Comparison of ENCODE assay signal across 6 cellular contexts in genomic region chr19:4680021-4680420, GRCh38. TPM values are rescaled to one million over a fixed set of nuclear protein-coding genes. Genes with fewer than 3 reads are reported as not detected.
DNase-seq lines count a peak whose midpoint lies in the region; ATAC-seq and TF ChIP-seq lines count a peak whose summit lies in the region.
"Not testable (repeated sequence)": the region's sequence is repeated elsewhere in the genome, so short reads cannot be mapped to it uniquely, and the experiment has no call there.

No MANE protein-coding gene starts in this region.

- H3K36me3 Mint-ChIP-seq in GM23338 (ENCODE audit: low read depth), result not testable (repeated sequence)

- H3K9me3 ChIP-seq in WERI-Rb-1 (ENCODE audit: severe bottlenecking), result not testable (repeated sequence)

- ATAC-seq in GM23338, Right ventricle myocardium inferior: not testable (repeated sequence)

- 0 out of 2 replicates have a peak overlapping the region, but pooled peaks have one; percentile 81 for H3K27ac ChIP-seq in GM23338 (ENCODE audit: low read depth)
- H3K27ac ChIP-seq in RWPE1, result peak overlapping the region; percentile 100
- not testable (repeated sequence) for H3K27ac ChIP-seq in WERI-Rb-1
- peak overlapping the region; percentile 17 for H3K27ac ChIP-seq in temporal lobe (ENCODE audit: low read depth, low read length)

- H2AFZ ChIP-seq in GM23338, result not testable (repeated sequence)

- not testable (repeated sequence) for H3K4me1 ChIP-seq in GM23338 (ENCODE audit: insufficient read depth)

- H4K20me1 ChIP-seq in GM23338 (replicated peaks; ENCODE audit: insufficient read depth), result not testable (repeated sequence)

- not testable (repeated sequence) for H3K4me2 ChIP-seq in GM23338

- H3K36me3 ChIP-seq in GM23338 (ENCODE audit: insufficient read depth), result not testable (repeated sequence)
- H3K36me3 ChIP-seq in WERI-Rb-1, result peaks cover 40% of the 10 kb centered on the region

- POLR2A ChIA-PET in RWPE1 (lab: Yijun Ruan, JAX; ENCODE audit: low non-redundant PET), result not testable (repeated sequence)

- H3K27ac Mint-ChIP-seq in GM23338, result not testable (repeated sequence)

- 0 out of 2 replicates have a peak, but pooled peaks cover 12% of the 10 kb centered on the region for H3F3A ChIP-seq in GM23338 (replicated peaks; ENCODE audit: low read depth)

- H3K27me3 Mint-ChIP-seq in GM23338 (ENCODE audit: insufficient read depth, low read depth, poor library complexity), result peaks cover 14% of the 10 kb centered on the region

- not testable (repeated sequence) for H3K9me3 Mint-ChIP-seq in GM23338

- CTCF ChIA-PET in RWPE1 (lab: Yijun Ruan, JAX), result interaction anchor here (0.5 kb wide), 1 partner anchor 104 kb away, joined by 3 read pairs; no protein-coding TSS in a partner anchor

- not testable (repeated sequence) for DNase-seq in GM23338 (ENCODE audit: low spot score); RWPE1 (ENCODE audit: low spot score)
- DNase-seq in NCI-H2171 treated with DMSO at 0.1 percent for 48 hours (lab: John Stamatoyannopoulos, UW), result peak; percentile 57
- DNase-seq in WERI-Rb-1, result peak; percentile 52
- peak; percentile 1 for DNase-seq in Right ventricle myocardium inferior (ENCODE audit: missing footprints)

- not testable (repeated sequence) for H3K4me3 Mint-ChIP-seq in GM23338

- H3K4me1 Mint-ChIP-seq in GM23338, result peaks cover 15% of the 10 kb centered on the region

- intact Hi-C loops in Right ventricle myocardium inferior (cut with DNase I), result not testable (repeated sequence)

- not testable (repeated sequence) for H3K9me2 ChIP-seq in GM23338 (ENCODE audit: insufficient read depth)

- H3K27me3 ChIP-seq in GM23338 (ENCODE audit: insufficient read depth); WERI-Rb-1 (ENCODE audit: insufficient read depth, low read depth, severe bottlenecking): not testable (repeated sequence)

- H3K4me3 ChIP-seq in GM23338; WERI-Rb-1 (ENCODE audit: low read depth, low read length): not testable (repeated sequence)

- H3K79me2 ChIP-seq in GM23338 (replicated peaks; ENCODE audit: insufficient read depth), result not testable (repeated sequence)

- not testable (repeated sequence) for TF ChIP-seq CTCF in GM23338 (conservative IDR thresholded peaks at IDR 0.05; ENCODE audit: low read depth in 2 of 2); RWPE1 (conservative IDR thresholded peaks at IDR 0.05; ENCODE audit: low read depth); WERI-Rb-1 (IDR thresholded peaks at IDR 0.05; ENCODE audit: low read depth, low read length)

RNA-seq across cellular contexts. Expression of gene MYDGF, which starts 9.9 kb away (rescaled TPM):
- total RNA-seq in GM23338 (2014; rRNA removed; shearing (Covaris generic)), result 42.3 and 49.4 TPM in 2 replicates
- 99.5 and 99.7 TPM in 2 replicates for polyA plus RNA-seq in GM23338 (2016; fragmentation: Nextera tagmentation; extraction: Ambion mirVana)
- total RNA-seq in Right ventricle myocardium inferior, result 29.8 TPM
- 36.1 TPM for total RNA-seq in temporal lobe

RNA-seq across cellular contexts. Expression of gene TNFAIP8L1, which starts 40.7 kb away (rescaled TPM):
- 3.3 and 4.1 TPM in 2 replicates for total RNA-seq in GM23338 (2014; rRNA removed; shearing (Covaris generic))
- 2.7 and 3.2 TPM in 2 replicates for polyA plus RNA-seq in GM23338 (2016; fragmentation: Nextera tagmentation; extraction: Ambion mirVana)
- total RNA-seq in Right ventricle myocardium inferior, result 4.4 TPM
- 4.7 TPM for total RNA-seq in temporal lobe

RNA-seq across cellular contexts. Expression of gene DPP9, which starts 43.6 kb away (rescaled TPM):
- 30.8 and 49.2 TPM in 2 replicates for total RNA-seq in GM23338 (2014; rRNA removed; shearing (Covaris generic))
- polyA plus RNA-seq in GM23338 (2016; fragmentation: Nextera tagmentation; extraction: Ambion mirVana), result 18.6 and 19.5 TPM in 2 replicates
- total RNA-seq in Right ventricle myocardium inferior, result 52.7 TPM
- total RNA-seq in temporal lobe, result 8.9 TPM
